In genomic region chr2:31069926-31070325, GRCh38 we compare ENCODE assay signal across 40 cellular contexts.
"Had no signal": no experiment of that assay in that cellular context is flagged by ENCODE, and none has a peak within 500 bp of the region (broad histone marks: within the 10 kb centered on the region; RNA-seq: fewer than 3 reads in every experiment).

No MANE protein-coding gene starts in this region.

- H3K27ac Mint-ChIP-seq: activated B cell treated with CpG ODN at 0.5 μM for 24 hours; activated CD4-positive, alpha-beta memory T cell treated with anti-CD3 and anti-CD28 coated beads for 36 hours; activated CD4-positive, alpha-beta T cell treated with anti-CD3 and anti-CD28 coated beads, Interleukin-2, amount 10 ng/mL, durations not matched to agents 24 days and 14 days; activated CD8-positive, alpha-beta T cell treated with anti-CD3 and anti-CD28 coated beads for 36 hours; activated naive CD4-positive, alpha-beta T cell treated with anti-CD3 and anti-CD28 coated beads for 36 hours; activated naive CD4-positive, alpha-beta T cell treated with anti-CD3 and anti-CD28 coated beads, Interleukin-2, amount 50 U/mL, for 72 hours; activated naive CD8-positive, alpha-beta T cell treated with anti-CD3 and anti-CD28 coated beads for 36 hours; activated T-cell treated with anti-CD3 and anti-CD28 coated beads, Interleukin-2, amount 50 U/mL, for 72 hours; activated T-helper 1 cell treated with anti-CD3 and anti-CD28 coated beads, Interleukin-12 subunit alpha, Interleukin-12 subunit beta, Interleukin-2, Interleukin-4 antibody, amounts not matched to agents 30 ng/mL and 10 ng/mL and 1 ng/mL, durations not matched to agents 14 hours and 24 hours and 36 hours; activated T-helper 17 cell treated with anti-CD3 and anti-CD28 coated beads, Interleukin-2, amount 50 U/mL, for 72 hours; T-helper 1 cell treated with Interleukin-12 subunit alpha and Interleukin-12 subunit beta and Interleukin-4 antibody, amounts not matched to agents 30 μg/mL and 1 μg/mL, for 36 hours; T-helper 2 cell treated with Interferon-gamma antibody and Interleukin-4, amounts not matched to agents 5 μg/mL and 100 μg/mL, for 36 hours had no signal

- H3K4me1 Mint-ChIP-seq: activated B cell treated with CpG ODN at 0.5 μM for 24 hours; activated CD4-positive, alpha-beta T cell treated with anti-CD3 and anti-CD28 coated beads, Interleukin-2, amount 10 ng/mL, durations not matched to agents 24 days and 14 days; activated naive CD8-positive, alpha-beta T cell treated with anti-CD3 and anti-CD28 coated beads for 36 hours; activated T-helper 17 cell treated with anti-CD3 and anti-CD28 coated beads, Interleukin-2, amount 50 U/mL, for 72 hours; central memory CD8-positive, alpha-beta T cell had no signal

- H3K4me3 ChIP-seq: adrenal gland, body of pancreas, breast epithelium, cardiac muscle cell had no signal

- H3K36me3 Mint-ChIP-seq: activated CD4-positive, alpha-beta memory T cell treated with anti-CD3 and anti-CD28 coated beads for 36 hours; activated naive CD4-positive, alpha-beta T cell treated with anti-CD3 and anti-CD28 coated beads, Interleukin-2, amount 50 U/mL, for 72 hours; activated naive CD8-positive, alpha-beta T cell treated with anti-CD3 and anti-CD28 coated beads for 36 hours had no signal

- DNase-seq: activated B cell treated with CpG ODN at 0.5 μM for 24 hours; activated CD4-positive, alpha-beta memory T cell treated with anti-CD3 and anti-CD28 coated beads for 36 hours; activated CD4-positive, alpha-beta T cell treated with anti-CD3 and anti-CD28 coated beads for 4 hours; activated CD4-positive, alpha-beta T cell treated with anti-CD3 and anti-CD28 coated beads, Interleukin-2, amount 10 ng/mL, durations not matched to agents 24 days and 14 days; activated CD4-positive, alpha-beta T cell treated with anti-CD3 and anti-CD28 coated beads, Interleukin-2, amount 50 U/mL, for 1 hour; activated CD4-positive, alpha-beta T cell treated with anti-CD3 and anti-CD28 coated beads, Interleukin-2, amount 50 U/mL, for 4 hours; activated CD4-positive, CD25-positive, alpha-beta regulatory T cell treated with anti-CD3 and anti-CD28 coated beads, Interleukin-2, amount 50 U/mL, for 72 hours; activated CD8-positive, alpha-beta memory T cell treated with anti-CD3 and anti-CD28 coated beads, Interleukin-2, amount 50 U/mL, for 4 hours; activated CD8-positive, alpha-beta T cell treated with anti-CD3 and anti-CD28 coated beads for 36 hours; activated effector memory CD4-positive, alpha-beta T cell treated with anti-CD3 and anti-CD28 coated beads, Interleukin-2, amount 50 U/mL, for 16 hours; activated gamma-delta T cell treated with Interleukin-2 at 50 U/mL for 16 hours; activated naive CD4-positive, alpha-beta T cell; activated naive CD4-positive, alpha-beta T cell treated with anti-CD3 and anti-CD28 coated beads for 36 hours; activated naive CD4-positive, alpha-beta T cell treated with anti-CD3 and anti-CD28 coated beads, Interleukin-2, amount 50 U/mL, for 16 hours; activated naive CD8-positive, alpha-beta T cell treated with anti-CD3 and anti-CD28 coated beads for 36 hours; activated T-cell treated with anti-CD3 and anti-CD28 coated beads for 4 hours; activated T-cell treated with anti-CD3 and anti-CD28 coated beads, Interleukin-2, amount 50 U/mL, for 1 hour; activated T-cell treated with anti-CD3 and anti-CD28 coated beads, Interleukin-2, amount 50 U/mL, for 4 hours; activated T-cell treated with anti-CD3 and anti-CD28 coated beads, Interleukin-2, amount 50 U/mL, for 72 hours; adrenal gland; amniotic stem cell; aorta; body of pancreas; brain microvascular endothelial cell; caudate nucleus; SW 1271; T-helper 1 cell; T-helper 2 cell; T-helper 9 cell had no signal

- H3K27me3 Mint-ChIP-seq: activated B cell treated with CpG ODN at 0.5 μM for 24 hours; activated CD4-positive, alpha-beta T cell treated with anti-CD3 and anti-CD28 coated beads, Interleukin-2, amount 10 ng/mL, durations not matched to agents 24 days and 14 days; activated naive CD8-positive, alpha-beta T cell treated with anti-CD3 and anti-CD28 coated beads for 36 hours had no signal

- H3K4me3 Mint-ChIP-seq: activated B cell treated with CpG ODN at 0.5 μM for 24 hours; activated CD4-positive, alpha-beta memory T cell treated with anti-CD3 and anti-CD28 coated beads for 36 hours; activated CD4-positive, alpha-beta T cell treated with anti-CD3 and anti-CD28 coated beads, Interleukin-2, amount 10 ng/mL, durations not matched to agents 24 days and 14 days; activated CD8-positive, alpha-beta T cell treated with anti-CD3 and anti-CD28 coated beads for 36 hours; activated naive CD4-positive, alpha-beta T cell treated with anti-CD3 and anti-CD28 coated beads for 36 hours; activated naive CD8-positive, alpha-beta T cell treated with anti-CD3 and anti-CD28 coated beads for 36 hours; activated T-cell treated with anti-CD3 and anti-CD28 coated beads, Interleukin-2, amount 50 U/mL, for 4 hours; activated T-cell treated with anti-CD3 and anti-CD28 coated beads, Interleukin-2, amount 50 U/mL, for 72 hours; activated T-helper 1 cell treated with anti-CD3 and anti-CD28 coated beads, Interleukin-12 subunit alpha, Interleukin-12 subunit beta, Interleukin-2, Interleukin-4 antibody, amounts not matched to agents 30 ng/mL and 10 ng/mL and 1 ng/mL, durations not matched to agents 14 hours and 24 hours and 36 hours; activated T-helper 17 cell treated with anti-CD3 and anti-CD28 coated beads, Interleukin-2, amount 50 U/mL, for 72 hours; central memory CD8-positive, alpha-beta T cell; T-helper 1 cell treated with Interleukin-12 subunit alpha and Interleukin-12 subunit beta and Interleukin-4 antibody, amounts not matched to agents 30 μg/mL and 1 μg/mL, for 36 hours; T-helper 2 cell treated with Interferon-gamma antibody and Interleukin-4, amounts not matched to agents 5 μg/mL and 100 μg/mL, for 36 hours had no signal

- H3K9me3 Mint-ChIP-seq: activated B cell treated with CpG ODN at 0.5 μM for 24 hours; activated CD4-positive, alpha-beta memory T cell treated with anti-CD3 and anti-CD28 coated beads for 36 hours; activated CD4-positive, alpha-beta T cell treated with anti-CD3 and anti-CD28 coated beads, Interleukin-2, amount 10 ng/mL, durations not matched to agents 24 days and 14 days; activated CD8-positive, alpha-beta T cell treated with anti-CD3 and anti-CD28 coated beads for 36 hours; activated naive CD4-positive, alpha-beta T cell treated with anti-CD3 and anti-CD28 coated beads for 36 hours; activated naive CD4-positive, alpha-beta T cell treated with anti-CD3 and anti-CD28 coated beads, Interleukin-2, amount 50 U/mL, for 72 hours; activated naive CD8-positive, alpha-beta T cell treated with anti-CD3 and anti-CD28 coated beads for 36 hours; activated T-cell treated with anti-CD3 and anti-CD28 coated beads, Interleukin-2, amount 50 U/mL, for 4 hours; activated T-cell treated with anti-CD3 and anti-CD28 coated beads, Interleukin-2, amount 50 U/mL, for 72 hours; activated T-helper 1 cell treated with anti-CD3 and anti-CD28 coated beads, Interleukin-12 subunit alpha, Interleukin-12 subunit beta, Interleukin-2, Interleukin-4 antibody, amounts not matched to agents 30 ng/mL and 10 ng/mL and 1 ng/mL, durations not matched to agents 14 hours and 24 hours and 36 hours; activated T-helper 17 cell treated with anti-CD3 and anti-CD28 coated beads, Interleukin-2, amount 50 U/mL, for 72 hours; central memory CD8-positive, alpha-beta T cell; T-helper 1 cell treated with Interleukin-12 subunit alpha and Interleukin-12 subunit beta and Interleukin-4 antibody, amounts not matched to agents 30 μg/mL and 1 μg/mL, for 36 hours; T-helper 2 cell treated with Interferon-gamma antibody and Interleukin-4, amounts not matched to agents 5 μg/mL and 100 μg/mL, for 36 hours had no signal

- H3K36me3 ChIP-seq: adrenal gland, brain microvascular endothelial cell, breast epithelium, cardiac muscle cell had no signal

- H3K4me1 ChIP-seq: adrenal gland, body of pancreas, breast epithelium had no signal

- H3K9me3 ChIP-seq: adrenal gland, body of pancreas, breast epithelium had no signal

- FAIRE-seq: astrocyte, TTC549 had no signal

- H3K27ac ChIP-seq: adrenal gland, body of pancreas, brain microvascular endothelial cell, breast epithelium, cardiac muscle cell, VCaP had no signal

- H3K27me3 ChIP-seq: adrenal gland, body of pancreas, brain microvascular endothelial cell, breast epithelium, cardiac muscle cell had no signal
